ENCODE assay signal across 23 cellular contexts in the genomic region with DNA sequence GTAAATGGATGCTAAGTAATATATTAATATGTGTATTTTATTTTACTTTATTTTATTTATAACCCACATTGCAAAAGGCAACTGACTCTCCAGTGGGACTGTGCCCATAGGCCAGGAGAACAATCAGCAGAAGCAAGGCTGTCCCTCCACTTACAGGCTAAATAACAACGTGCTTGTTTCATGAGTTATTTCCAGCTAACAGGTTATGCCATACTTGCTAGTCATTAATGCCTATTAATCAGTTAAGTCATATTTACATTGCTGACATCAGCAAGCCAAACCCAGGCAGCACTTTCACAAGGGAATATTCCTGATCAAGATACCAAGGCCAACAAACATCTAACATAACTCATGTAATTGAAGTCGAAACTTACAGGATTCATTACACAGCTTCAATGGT.
DNase-seq lines count a peak whose midpoint lies in the region; ATAC-seq, FAIRE-seq and TF ChIP-seq lines count a peak whose summit lies in the region.
"Had no signal": no experiment of that assay in that cellular context is flagged by ENCODE, and none has a peak within 500 bp of the region (broad histone marks: within the 10 kb centered on the region; RNA-seq: fewer than 3 reads in every experiment).

No MANE protein-coding gene starts in this region.

- ATAC-seq in body of pancreas (peak; percentile 55), GM18519 (IDR thresholded peaks at IDR 0.05; ENCODE audit: low FRiP score, unreplicated experiment) (no peak)
- ATAC-seq: CD8-positive, alpha-beta T cell; GM12878 had no signal

- H3K4me1 Mint-ChIP-seq in chondrocyte (ENCODE audit: low read depth): no peaks in the 10 kb centered on the region
- H3K4me1 Mint-ChIP-seq: B cell; CD4-positive, CD25-positive, alpha-beta regulatory T cell had no signal

- peak overlapping the region in 2 of 4 donors; percentile 0 to 14 for H3K27ac ChIP-seq in body of pancreas
- H3K27ac ChIP-seq: BLaER1, C4-2B, GM23248 had no signal

- no peaks in the 10 kb centered on the region for H3K36me3 ChIP-seq in body of pancreas (replicated peaks in 1 of 2; ENCODE audit: insufficient read depth in 1 of 2, low read depth in 2 of 2)
- H3K36me3 ChIP-seq: BLaER1, HAP-1 had no signal

- no peaks in the 10 kb centered on the region for H3K27me3 ChIP-seq in body of pancreas
- H3K27me3 ChIP-seq: BLaER1 had no signal

- no peaks in the 10 kb centered on the region for H3K36me3 Mint-ChIP-seq in chondrocyte (ENCODE audit: low read depth)
- H3K36me3 Mint-ChIP-seq: CD4-positive, CD25-positive, alpha-beta regulatory T cell; CD8-positive, alpha-beta T cell had no signal

- peak in 1 of 4 donors; percentile 5 for DNase-seq in body of pancreas
- peak; percentile 28 for DNase-seq in epithelial cell of esophagus (ENCODE audit: low read depth)
- peak; percentile 21 for DNase-seq in fibroblast of mammary gland (ENCODE audit: low read depth)
- no peak for DNase-seq in urothelium cell line (ENCODE audit: low spot score)
- DNase-seq in chondrocyte (ENCODE audit: low spot score): no peak
- no peak for DNase-seq in activated effector memory CD4-positive, alpha-beta T cell treated with Interleukin-2 at 50 U/mL for 16 hours
- DNase-seq in NCI-H82 (lab: John Stamatoyannopoulos, UW): no peak
- DNase-seq: CD4-positive, CD25-positive, alpha-beta regulatory T cell; CD8-positive, alpha-beta T cell; DMS 273 treated with DMSO at 0.1 percent for 48 hours; DMS79; EL; GDM1; GM23248; HFFc6 had no signal

- peaks cover 26% of the 10 kb centered on the region for H3K27me3 Mint-ChIP-seq in chondrocyte (ENCODE audit: low read depth)
- H3K27me3 Mint-ChIP-seq: CD4-positive, CD25-positive, alpha-beta regulatory T cell had no signal

- H3K4me3 Mint-ChIP-seq in chondrocyte (ENCODE audit: unreplicated experiment): no peak overlapping the region
- H3K4me3 Mint-ChIP-seq: B cell; CD4-positive, CD25-positive, alpha-beta regulatory T cell; CD8-positive, alpha-beta T cell; HFFc6 had no signal

- H3K4me3 ChIP-seq in body of pancreas (no peak overlapping the region), epithelial cell of esophagus (ENCODE audit: low read length) (no peak overlapping the region), fibroblast of mammary gland (ENCODE audit: control insufficient read depth, low read depth, low read length) (no peak overlapping the region)
- H3K4me3 ChIP-seq: BLaER1, GM12878, GM23248, HAP-1 had no signal

- intact Hi-C loops in body of pancreas (cut with DNase I): no loop called here

- no peak for TF ChIP-seq POLR2A in body of pancreas (IDR thresholded peaks at IDR 0.05)

- FAIRE-seq in urothelium cell line (lab: Jason Lieb, UNC): peak; percentile 30
- FAIRE-seq: D721Med, GM12878, H54 had no signal

- peaks cover 7% of the 10 kb centered on the region for H3K9me3 Mint-ChIP-seq in chondrocyte (ENCODE audit: low read depth)
- H3K9me3 Mint-ChIP-seq: CD8-positive, alpha-beta T cell; HFFc6 had no signal

- no peaks in the 10 kb centered on the region for H3K4me1 ChIP-seq in body of pancreas
- H3K4me1 ChIP-seq: HAP-1 had no signal

- no peaks in the 10 kb centered on the region for H3K9me3 ChIP-seq in body of pancreas
- H3K9me3 ChIP-seq: BLaER1, HAP-1 had no signal

- no peak overlapping the region for H3K27ac Mint-ChIP-seq in chondrocyte (ENCODE audit: unreplicated experiment)
- H3K27ac Mint-ChIP-seq: B cell; CD4-positive, CD25-positive, alpha-beta regulatory T cell; CD8-positive, alpha-beta T cell; HFFc6 had no signal

- 26 to 29% methylated on average over 2 of the region's 2 CpGs for WGBS in body of pancreas, 2 donors

- TF ChIP-seq CTCF in body of pancreas (IDR thresholded peaks at IDR 0.05): no peak
- TF ChIP-seq CTCF in epithelial cell of esophagus (IDR thresholded peaks at IDR 0.05; ENCODE audit: insufficient read depth, low read depth, low read length, missing control alignments): no peak
- no peak for TF ChIP-seq CTCF in fibroblast of mammary gland (conservative IDR thresholded peaks at IDR 0.05; ENCODE audit: control insufficient read depth, insufficient read depth, low read depth, low read length)
- TF ChIP-seq CTCF in chondrocyte (IDR thresholded peaks at IDR 0.05): no peak

Comparison
In these comparisons a context has a peak if more than half of its experiments do, and no peak if none do; other contexts are left out.
1. DNase-seq: peak in epithelial cell of esophagus (single experiment) and fibroblast of mammary gland (single experiment); none in urothelium cell line (single experiment), chondrocyte (single experiment), activated effector memory CD4-positive, alpha-beta T cell treated with Interleukin-2 at 50 U/mL for 16 hours (single experiment) and NCI-H82 (single experiment).